Comparison of ENCODE assay signal across 16 cellular contexts in genomic region chr1:61270761-61271411, GRCh38.
DNase-seq lines count a peak whose midpoint lies in the region; ATAC-seq and TF ChIP-seq lines count a peak whose summit lies in the region.
"Had no signal": no experiment of that assay in that cellular context is flagged by ENCODE, and none has a peak within 500 bp of the region (broad histone marks: within the 10 kb centered on the region; RNA-seq: fewer than 3 reads in every experiment).

No MANE protein-coding gene starts in this region.

- H3K27me3 Mint-ChIP-seq in activated CD4-positive, alpha-beta memory T cell treated with anti-CD3 and anti-CD28 coated beads for 36 hours, result peaks cover 5% of the 10 kb centered on the region
- no peaks in the 10 kb centered on the region for H3K27me3 Mint-ChIP-seq in stimulated activated naive CD8-positive, alpha-beta T cell treated with anti-CD3 and anti-CD28 coated beads, Interleukin-15, amount 100 ng/mL, for 72 hours

- ATAC-seq in stimulated activated naive CD8-positive, alpha-beta T cell treated with anti-CD3 and anti-CD28 coated beads, Interleukin-15, amount 100 ng/mL, for 72 hours, result peak; percentile 90
- ATAC-seq in GM18873 (IDR thresholded peaks at IDR 0.05; ENCODE audit: low FRiP score, unreplicated experiment) (no peak), left ventricle myocardium superior (no peak)
- ATAC-seq: GM12878 had no signal

- no peak overlapping the region for H3K27ac ChIP-seq in fibroblast of lung (ENCODE audit: insufficient read depth, low read length)
- H3K27ac ChIP-seq: BLaER1, vagina had no signal

- no peaks in the 10 kb centered on the region for H3K36me3 Mint-ChIP-seq in activated CD4-positive, alpha-beta memory T cell treated with anti-CD3 and anti-CD28 coated beads for 36 hours
- H3K36me3 Mint-ChIP-seq: memory B cell had no signal

- H3K9me3 ChIP-seq in fibroblast of lung (ENCODE audit: control insufficient read depth, insufficient read depth, low read depth, low read length), result no peaks in the 10 kb centered on the region
- H3K9me3 ChIP-seq: BLaER1, vagina had no signal

- H4K20me1 ChIP-seq in fibroblast of lung (ENCODE audit: control insufficient read depth, extremely low read depth, insufficient read depth, low read length), result no peaks in the 10 kb centered on the region
- H4K20me1 ChIP-seq: BLaER1 had no signal

- H3K36me3 ChIP-seq in fibroblast of lung (ENCODE audit: control insufficient read depth, insufficient read depth, low read length), result no peaks in the 10 kb centered on the region
- H3K36me3 ChIP-seq: BLaER1, vagina had no signal

- intact Hi-C loops in activated CD4-positive, alpha-beta memory T cell treated with anti-CD3 and anti-CD28 coated beads for 36 hours (cut with micrococcal nuclease), result loop anchor here (1.0 to 10.0 kb wide), 6 partner anchors 31 to 216 kb away; no protein-coding TSS in a partner anchor
- intact Hi-C loops in left ventricle myocardium superior (cut with micrococcal nuclease), result no loop called here

- H3K4me2 ChIP-seq in fibroblast of lung (ENCODE audit: extremely low read depth, insufficient read depth, low read length), result no peak overlapping the region
- H3K4me2 ChIP-seq: BLaER1 had no signal

- peak overlapping the region; percentile 26 for H3K4me3 Mint-ChIP-seq in activated CD4-positive, alpha-beta memory T cell treated with anti-CD3 and anti-CD28 coated beads for 36 hours
- no peak overlapping the region for H3K4me3 Mint-ChIP-seq in stimulated activated naive CD8-positive, alpha-beta T cell treated with anti-CD3 and anti-CD28 coated beads, Interleukin-15, amount 100 ng/mL, for 72 hours
- H3K4me3 Mint-ChIP-seq: memory B cell had no signal

- no peak overlapping the region for H2AFZ ChIP-seq in fibroblast of lung (ENCODE audit: low read length)

- no peaks in the 10 kb centered on the region for H3K79me2 ChIP-seq in fibroblast of lung (ENCODE audit: control insufficient read depth, insufficient read depth, low read length)

- no peak overlapping the region for H3K4me3 ChIP-seq in fibroblast of lung (replicated peaks in 1 of 4; ENCODE audit: control extremely low read depth in 1 of 4, insufficient read depth in 1 of 4, low read depth in 3 of 4, low read length in 4 of 4)
- H3K4me3 ChIP-seq: BLaER1, GM12878, vagina had no signal

- CTCF ChIA-PET in activated CD4-positive, alpha-beta memory T cell treated with anti-CD3 and anti-CD28 coated beads for 36 hours (lab: Charles Lee), result interaction anchor here (0.6 to 3.8 kb wide), 9 partner anchors 28 to 220 kb away, joined by 3 to 34 read pairs (median 5); no protein-coding TSS in a partner anchor

- peak overlapping the region; percentile 86 for H3K27ac Mint-ChIP-seq in activated CD4-positive, alpha-beta memory T cell treated with anti-CD3 and anti-CD28 coated beads for 36 hours
- peak overlapping the region in 1 of 2 donors; percentile 69 for H3K27ac Mint-ChIP-seq in stimulated activated naive CD8-positive, alpha-beta T cell treated with anti-CD3 and anti-CD28 coated beads, Interleukin-15, amount 100 ng/mL, for 72 hours
- H3K27ac Mint-ChIP-seq: memory B cell had no signal

- DNase-seq in stimulated activated CD4-positive, alpha-beta T cell treated with anti-CD3 and anti-CD28 coated beads, Interleukin-15, amount 100 ng/mL, for 24 hours, result peak; percentile 23
- no peak for DNase-seq in stimulated activated CD4-positive, alpha-beta T cell treated with anti-CD3 and anti-CD28 coated beads, Interleukin-4, amount 100 ng/mL, for 1 hour
- peak; percentile 58 for DNase-seq in activated CD4-positive, alpha-beta memory T cell treated with anti-CD3 and anti-CD28 coated beads for 36 hours
- peak; percentile 37 to 59 for DNase-seq in fibroblast of lung (ENCODE audit: low read depth in 2 of 2)
- no peak for DNase-seq in stimulated activated naive CD8-positive, alpha-beta T cell treated with anti-CD3 and anti-CD28 coated beads, Interleukin-15, amount 100 ng/mL, for 72 hours
- DNase-seq in left ventricle myocardium superior, result no peak
- no peak for DNase-seq in mucosa of gallbladder (ENCODE audit: low spot score)
- DNase-seq: activated CD4-positive, alpha-beta T cell treated with anti-CD3 and anti-CD28 coated beads, Interleukin-2, amount 50 U/mL, for 4 hours; dermis blood vessel endothelial cell; NCI-H1092; SW 1271 had no signal

- H3K27me3 ChIP-seq in fibroblast of lung (ENCODE audit: control insufficient read depth, insufficient read depth, low read length), result no peaks in the 10 kb centered on the region
- H3K27me3 ChIP-seq: BLaER1, vagina had no signal

- no peaks in the 10 kb centered on the region for H3K4me1 ChIP-seq in fibroblast of lung (ENCODE audit: control insufficient read depth, extremely low read depth, insufficient read depth, low read length)
- H3K4me1 ChIP-seq: BLaER1, vagina had no signal

- H3K9me3 Mint-ChIP-seq in activated CD4-positive, alpha-beta memory T cell treated with anti-CD3 and anti-CD28 coated beads for 36 hours, result no peaks in the 10 kb centered on the region
- no peaks in the 10 kb centered on the region for H3K9me3 Mint-ChIP-seq in stimulated activated naive CD8-positive, alpha-beta T cell treated with anti-CD3 and anti-CD28 coated beads, Interleukin-15, amount 100 ng/mL, for 72 hours
- H3K9me3 Mint-ChIP-seq: memory B cell had no signal

- POLR2A ChIA-PET in activated CD4-positive, alpha-beta memory T cell treated with anti-CD3 and anti-CD28 coated beads for 36 hours (lab: Charles Lee), result interaction anchor here (0.9 to 2.4 kb wide), 11 partner anchors 13 to 220 kb away, joined by 3 to 60 read pairs (median 5); partner anchors contain the start of gene NFIA

- TF ChIP-seq CTCF in fibroblast of lung (conservative IDR thresholded peaks at IDR 0.05 in 1 of 2, IDR thresholded peaks at IDR 0.05 in 1 of 2; ENCODE audit: low read depth in 1 of 2, low read length in 2 of 2), result no peak

- peaks cover 53% of the 10 kb centered on the region for H3K4me1 Mint-ChIP-seq in activated CD4-positive, alpha-beta memory T cell treated with anti-CD3 and anti-CD28 coated beads for 36 hours (ENCODE audit: low read depth)
- peaks cover 6% of the 10 kb centered on the region for H3K4me1 Mint-ChIP-seq in stimulated activated naive CD8-positive, alpha-beta T cell treated with anti-CD3 and anti-CD28 coated beads, Interleukin-15, amount 100 ng/mL, for 72 hours

- no peak overlapping the region for H3K9ac ChIP-seq in fibroblast of lung (ENCODE audit: insufficient read depth, low read length)
- H3K9ac ChIP-seq: BLaER1 had no signal

Comparison
In these comparisons a context has a peak if more than half of its experiments do, and no peak if none do; other contexts are left out.
1. DNase-seq: peak in stimulated activated CD4-positive, alpha-beta T cell treated with anti-CD3 and anti-CD28 coated beads, Interleukin-15, amount 100 ng/mL, for 24 hours (single experiment), activated CD4-positive, alpha-beta memory T cell treated with anti-CD3 and anti-CD28 coated beads for 36 hours (single experiment) and fibroblast of lung (2 of 2); none in stimulated activated CD4-positive, alpha-beta T cell treated with anti-CD3 and anti-CD28 coated beads, Interleukin-4, amount 100 ng/mL, for 1 hour (single experiment), stimulated activated naive CD8-positive, alpha-beta T cell treated with anti-CD3 and anti-CD28 coated beads, Interleukin-15, amount 100 ng/mL, for 72 hours (0 of 2), left ventricle myocardium superior (single experiment) and mucosa of gallbladder (single experiment).